ENCODE assay signal across 29 cellular contexts in genomic region chr14:29494312-29494711, GRCh38.
DNase-seq lines count a peak whose midpoint lies in the region; ATAC-seq, FAIRE-seq and TF ChIP-seq lines count a peak whose summit lies in the region.
"Had no signal": no experiment of that assay in that cellular context is flagged by ENCODE, and none has a peak within 500 bp of the region (broad histone marks: within the 10 kb centered on the region; RNA-seq: fewer than 3 reads in every experiment).

No MANE protein-coding gene starts in this region.

- POLR2A ChIA-PET in HepG2 (lab: Yijun Ruan, JAX), result no interaction called here

- ATAC-seq in HepG2 (no peak), right lobe of liver (no peak)
- ATAC-seq: A549; CD8-positive, alpha-beta T cell had no signal

- no peak overlapping the region for H3K9ac ChIP-seq in HepG2 (ENCODE audit: insufficient read depth, low read depth, low read length)
- H3K9ac ChIP-seq: BLaER1; BLaER1 treated with 17β-estradiol and CSF1 and Interleukin-3, amounts not matched to agents 10 nM and 100 nM had no signal

- intact Hi-C loops in HepG2 (cut with micrococcal nuclease; ENCODE audit: unreplicated experiment) (no loop called here), right lobe of liver (cut with DNase I) (no loop called here)

- H3K79me2 ChIP-seq in HepG2 (ENCODE audit: insufficient read depth, low read length), result no peaks in the 10 kb centered on the region

- H3K36me3 ChIP-seq in HepG2 (replicated peaks in 1 of 2; ENCODE audit: control insufficient read depth in 1 of 2, insufficient read depth in 2 of 2, low read length in 2 of 2) (no peaks in the 10 kb centered on the region), right lobe of liver (no peaks in the 10 kb centered on the region)
- H3K36me3 ChIP-seq: BE2C; BLaER1; BLaER1 treated with 17β-estradiol and CSF1 and Interleukin-3, amounts not matched to agents 10 nM and 100 nM had no signal

- peaks cover 81% of the 10 kb centered on the region for H3K9me3 ChIP-seq in HepG2 (ENCODE audit: low read length)
- H3K9me3 ChIP-seq in right lobe of liver, result no peaks in the 10 kb centered on the region
- H3K9me3 ChIP-seq: A549, BE2C, Caco-2 had no signal

- H4K20me1 ChIP-seq in HepG2 (ENCODE audit: insufficient read depth, low read length), result no peaks in the 10 kb centered on the region
- H4K20me1 ChIP-seq: BLaER1; BLaER1 treated with 17β-estradiol and CSF1 and Interleukin-3, amounts not matched to agents 10 nM and 100 nM had no signal

- 1% methylated on average over 1 of the region's 1 CpG for WGBS in HepG2 (ENCODE audit: low lambda C conversion rate)
- WGBS in right lobe of liver (ENCODE audit: insufficient coverage, low coverage, low lambda C conversion rate, missing lambda C conversion rate), result 6% methylated on average over 1 of the region's 1 CpG

- CTCF ChIA-PET in HepG2 (lab: Yijun Ruan, JAX; ENCODE audit: low intra/inter-chr PET ratio, low total read pairs), result no interaction called here

- H3K4me2 ChIP-seq in HepG2 (ENCODE audit: low read depth, low read length), result no peak overlapping the region
- H3K4me2 ChIP-seq: A549; BLaER1; BLaER1 treated with 17β-estradiol and CSF1 and Interleukin-3, amounts not matched to agents 10 nM and 100 nM had no signal

- no peak for FAIRE-seq in HepG2 (lab: Jason Lieb, UNC)
- FAIRE-seq: A204.1, A549, D721Med had no signal

- BruUV-seq in HepG2 (replicated peaks; lab: Mats Ljungman, UMichigan), result no TSS peak

- in situ Hi-C loops in HepG2 (cut with HindIII; ENCODE audit: extremely low pct_ligation_motif_present, low pct_unique_long_range_greater_than_20kb), result no loop called here

- TF ChIP-seq EP300 in HepG2 (IDR thresholded peaks at IDR 0.05; ENCODE audit: low read depth in 2 of 2, low read length in 2 of 2) (no peak), HepG2 (CRISPR knock-in tag; IDR thresholded peaks at IDR 0.05; ENCODE audit: borderline replicate concordance) (no peak)

- H3K4me1 ChIP-seq in HepG2 (ENCODE audit: insufficient read depth, low read length) (no peaks in the 10 kb centered on the region), right lobe of liver (no peaks in the 10 kb centered on the region)
- H3K4me1 ChIP-seq: A549; BE2C; BLaER1; BLaER1 treated with 17β-estradiol and CSF1 and Interleukin-3, amounts not matched to agents 10 nM and 100 nM; Caco-2 had no signal

- DNase-seq in HepG2 (ENCODE audit: low spot score) (no peak), right lobe of liver (no peak)
- DNase-seq: 8988T; ACHN; AML-193; BE2C; C1 segment of cervical spinal cord; Caco-2; Calu3; CD4-positive, alpha-beta memory T cell; CD4-positive, alpha-beta T cell; CD4-positive, CD25-positive, alpha-beta regulatory T cell; CD8-positive, alpha-beta memory T cell; CD8-positive, alpha-beta T cell; COR-L47; DMS 273 treated with DMSO at 0.1 percent for 48 hours; DMS153; DMS53; DMS79; DMS79 treated with DMSO at 0.1 percent for 48 hours; DND-41; EL had no signal

- TF ChIP-seq CTCF in HepG2 (CRISPR knock-in tag; IDR thresholded peaks at IDR 0.05), result no peak
- TF ChIP-seq CTCF in right lobe of liver (IDR thresholded peaks at IDR 0.05), result no peak

- no peak overlapping the region for H2AFZ ChIP-seq in HepG2 (ENCODE audit: low read length)

- TF ChIP-seq POLR2A in HepG2 (IDR thresholded peaks at IDR 0.05; ENCODE audit: insufficient read depth in 1 of 2, low read depth in 2 of 2, low read length in 2 of 2) (no peak), right lobe of liver (IDR thresholded peaks at IDR 0.05) (no peak)

- H3K27me3 ChIP-seq in HepG2 (ENCODE audit: control insufficient read depth in 1 of 2, insufficient read depth in 2 of 2, low read length in 2 of 2) (no peaks in the 10 kb centered on the region), right lobe of liver (no peaks in the 10 kb centered on the region)
- H3K27me3 ChIP-seq: BE2C; BLaER1; BLaER1 treated with 17β-estradiol and CSF1 and Interleukin-3, amounts not matched to agents 10 nM and 100 nM had no signal

- H3K27ac ChIP-seq in HepG2 (ENCODE audit: extremely low read length, insufficient read depth, low read length) (no peak overlapping the region), right lobe of liver (no peak overlapping the region)
- H3K27ac ChIP-seq: 22Rv1; A549; BLaER1; BLaER1 treated with 17β-estradiol and CSF1 and Interleukin-3, amounts not matched to agents 10 nM and 100 nM; C4-2B had no signal

- TF ChIP-seq RAD21 in HepG2 (CRISPR knock-in tag; IDR thresholded peaks at IDR 0.05), result no peak

- H3K4me3 ChIP-seq in HepG2 (replicated peaks in 1 of 3; ENCODE audit: insufficient read depth in 1 of 3, low read depth in 2 of 3, low read length in 3 of 3), result no peak overlapping the region
- no peak overlapping the region for H3K4me3 ChIP-seq in right lobe of liver
- H3K4me3 ChIP-seq: A549; BLaER1; BLaER1 treated with 17β-estradiol and CSF1 and Interleukin-3, amounts not matched to agents 10 nM and 100 nM had no signal

TF ChIP-seq in HepG2, 621 proteins besides CTCF, POLR2A, EP300 and RAD21:
- TF ChIP-seq NFIC (IDR thresholded peaks at IDR 0.05; ENCODE audit: low read length) (no peak), FOXK2 (IDR thresholded peaks at IDR 0.05) (0 out of 2 replicates have a peak, but pooled peaks have one; percentile 7), ISL2 (CRISPR knock-in tag; IDR thresholded peaks at IDR 0.05) (no peak), ATM (IDR thresholded peaks at IDR 0.05; ENCODE audit: borderline replicate concordance) (0 out of 2 replicates have a peak, but pooled peaks have one; percentile 52), PLRG1 (conservative IDR thresholded peaks at IDR 0.05) (peak; percentile 73; the same call in 1 of the 2 replicates)
